Comparison of ENCODE assay signal across 1 cellular context in genomic region chr17:39889200-39889599, GRCh38.
TF ChIP-seq lines count a peak whose summit lies in the region.

No MANE protein-coding gene starts in this region.

TF ChIP-seq in HepG2, 621 proteins besides CTCF, POLR2A, EP300 and RAD21:
- no peak for TF ChIP-seq SMAD9 (CRISPR knock-in tag; IDR thresholded peaks at IDR 0.05)
- TF ChIP-seq SAP130 (CRISPR knock-in tag; IDR thresholded peaks at IDR 0.05; ENCODE audit: low read depth), result no peak
- TF ChIP-seq HNF4A (CRISPR knock-in tag; IDR thresholded peaks at IDR 0.05), result no peak
- TF ChIP-seq SYNCRIP (IDR thresholded peaks at IDR 0.05; ENCODE audit: insufficient read depth, low read depth, low read length), result no peak
- no peak for TF ChIP-seq ATF7-NPFF (CRISPR knock-in tag; IDR thresholded peaks at IDR 0.05; ENCODE audit: low read depth)
- no peak for TF ChIP-seq ZNF577 (CRISPR knock-in tag; IDR thresholded peaks at IDR 0.05; ENCODE audit: borderline replicate concordance, low read depth)
